1 cellular context compared by ENCODE assay signal in genomic region chr3:126703512-126704493, GRCh38.
TF ChIP-seq lines count a peak whose summit lies in the region.

CHCHD6 (plus strand) TSS chr3:126704240; CDS start chr3:126704313, 73 bp downstream.

TF ChIP-seq in HepG2, 621 proteins besides CTCF, POLR2A, EP300 and RAD21 (continued from another document and continues in another):
- TF ChIP-seq FOXP4 (CRISPR knock-in tag; IDR thresholded peaks at IDR 0.05) (peak; percentile 53; the same call in 1 of the 2 replicates), ELF1 (CRISPR knock-in tag; IDR thresholded peaks at IDR 0.05) (peak; percentile 77), ZNF280D (CRISPR knock-in tag; IDR thresholded peaks at IDR 0.05) (peak; percentile 51; the same call in 1 of the 2 replicates), USF2 (IDR thresholded peaks at IDR 0.05; ENCODE audit: low read depth, low read length) (no peak), USF2 (CRISPR knock-in tag; IDR thresholded peaks at IDR 0.05; ENCODE audit: borderline replicate concordance) (no peak), ZNF501 (CRISPR knock-in tag; IDR thresholded peaks at IDR 0.05) (peak; percentile 72; the same call in 1 of the 2 replicates), SP2 (CRISPR knock-in tag; IDR thresholded peaks at IDR 0.05) (no peak), SMYD3 (CRISPR knock-in tag; IDR thresholded peaks at IDR 0.05) (no peak), AFF4 (CRISPR knock-in tag; IDR thresholded peaks at IDR 0.05) (no peak), ZNF234 (CRISPR knock-in tag; conservative IDR thresholded peaks at IDR 0.05) (no peak), TEAD2 (CRISPR knock-in tag; IDR thresholded peaks at IDR 0.05) (no peak), ZNF569 (CRISPR knock-in tag; IDR thresholded peaks at IDR 0.05; ENCODE audit: borderline replicate concordance) (no peak), ZNF496 (CRISPR knock-in tag; IDR thresholded peaks at IDR 0.05; ENCODE audit: insufficient replicate concordance) (no peak), DMAP1 (CRISPR knock-in tag; IDR thresholded peaks at IDR 0.05) (peak; percentile 92), FOSL1 (CRISPR knock-in tag; IDR thresholded peaks at IDR 0.05; ENCODE audit: borderline replicate concordance) (no peak), ZNF407 (CRISPR knock-in tag; IDR thresholded peaks at IDR 0.05; ENCODE audit: not compliant biosample characterization) (peak; percentile 27), CEBPB (IDR thresholded peaks at IDR 0.05; ENCODE audit: borderline replicate concordance, low read depth, low read length) (no peak), ZBED4 (CRISPR knock-in tag; IDR thresholded peaks at IDR 0.05; ENCODE audit: borderline replicate concordance) (peak; percentile 99), FOXC1 (CRISPR knock-in tag; IDR thresholded peaks at IDR 0.05; ENCODE audit: borderline replicate concordance) (peak; percentile 57), ZNF589 (CRISPR knock-in tag; conservative IDR thresholded peaks at IDR 0.05) (no peak), ZNF101 (CRISPR knock-in tag; IDR thresholded peaks at IDR 0.05; ENCODE audit: borderline replicate concordance, low read depth) (no peak), MED8 (CRISPR knock-in tag; IDR thresholded peaks at IDR 0.05; ENCODE audit: insufficient replicate concordance) (no peak), SETDB1 (CRISPR knock-in tag; IDR thresholded peaks at IDR 0.05; ENCODE audit: borderline replicate concordance) (no peak)
